1 cellular context compared by ENCODE assay signal in genomic region chr13:36718146-36718545, GRCh38.
TF ChIP-seq lines count a peak whose summit lies in the region.

No MANE protein-coding gene starts in this region.

TF ChIP-seq in IMR-90, 13 proteins besides CTCF, POLR2A, EP300 and RAD21 (continued from another document):
- TF ChIP-seq ELK1 (IDR thresholded peaks at IDR 0.05; ENCODE audit: borderline replicate concordance, low read depth, low read length) (no peak), CEBPB (IDR thresholded peaks at IDR 0.05; ENCODE audit: low read depth, low read length) (no peak)
